In the genomic region with DNA sequence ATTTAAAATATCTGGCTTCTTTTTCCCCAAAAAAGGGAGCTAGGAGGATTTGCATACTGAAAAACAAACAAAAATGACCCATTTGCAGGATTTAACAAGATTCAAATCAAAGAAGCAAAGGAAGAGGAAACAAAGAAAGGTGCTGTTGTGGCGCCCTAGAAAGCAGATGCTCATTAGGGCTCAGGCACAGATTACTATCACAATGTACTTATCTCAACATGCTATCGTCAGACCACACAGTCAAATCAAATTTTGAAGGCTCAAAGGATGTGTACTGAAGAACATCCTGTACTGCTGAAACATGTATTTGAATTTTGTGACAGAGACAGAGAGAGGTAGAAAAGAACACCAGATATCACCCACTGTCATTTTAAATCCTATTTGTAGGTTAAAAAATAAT, we compare ENCODE assay signal across 14 cellular contexts. TPM values are rescaled to one million over a fixed set of nuclear protein-coding genes. Genes with fewer than 3 reads are reported as not detected.
DNase-seq lines count a peak whose midpoint lies in the region; ATAC-seq and TF ChIP-seq lines count a peak whose summit lies in the region.
"Had no signal": no experiment of that assay in that cellular context is flagged by ENCODE, and none has a peak within 500 bp of the region (broad histone marks: within the 10 kb centered on the region; RNA-seq: fewer than 3 reads in every experiment).

No MANE protein-coding gene starts in this region.

- intact Hi-C loops in spleen (cut with DNase I; ENCODE audit: low total_unique reads), result no loop called here

- H3K27ac ChIP-seq in Peyer's patch (peak overlapping the region; percentile 19 to 40 (median 30)), spleen (peak overlapping the region in 5 of 8 donors; percentile 50 to 78 (median 61)), foreskin keratinocyte (no peak overlapping the region)
- peak overlapping the region; percentile 50 for H3K27ac ChIP-seq in effector memory CD4-positive, alpha-beta T cell (ENCODE audit: insufficient read depth, low read length, poor library complexity, severe bottlenecking)
- H3K27ac ChIP-seq: psoas muscle had no signal

- TF ChIP-seq CTCF in Peyer's patch (IDR thresholded peaks at IDR 0.05) (no peak), spleen (IDR thresholded peaks at IDR 0.05 in 8 of 11, conservative IDR thresholded peaks at IDR 0.05 in 3 of 11) (no peak), foreskin keratinocyte (conservative IDR thresholded peaks at IDR 0.05) (no peak)

- H3K9me3 ChIP-seq in Peyer's patch (no peaks in the 10 kb centered on the region), spleen (no peaks in the 10 kb centered on the region)
- no peaks in the 10 kb centered on the region for H3K9me3 ChIP-seq in effector memory CD4-positive, alpha-beta T cell (ENCODE audit: control insufficient read depth, low read length)
- H3K9me3 ChIP-seq: psoas muscle had no signal

- CTCF ChIA-PET in activated CD8-positive, alpha-beta memory T cell treated with anti-CD3 and anti-CD28 coated beads, Interleukin-2, amount 10 ng/mL, durations not matched to agents 7 days and 5 days (lab: Charles Lee), result no interaction called here

- H3K27ac Mint-ChIP-seq in activated CD8-positive, alpha-beta memory T cell treated with anti-CD3 and anti-CD28 coated beads, Interleukin-2, amount 10 ng/mL, durations not matched to agents 7 days and 5 days, result peak overlapping the region; percentile 65
- H3K27ac Mint-ChIP-seq: activated B cell treated with CpG ODN at 0.5 μM for 24 hours had no signal

- no peak overlapping the region for H3K4me3 Mint-ChIP-seq in activated CD8-positive, alpha-beta memory T cell treated with anti-CD3 and anti-CD28 coated beads, Interleukin-2, amount 10 ng/mL, durations not matched to agents 7 days and 5 days
- H3K4me3 Mint-ChIP-seq: activated B cell treated with CpG ODN at 0.5 μM for 24 hours had no signal

- no peaks in the 10 kb centered on the region for H3K36me3 ChIP-seq in Peyer's patch
- no peaks in the 10 kb centered on the region for H3K36me3 ChIP-seq in effector memory CD4-positive, alpha-beta T cell (ENCODE audit: control insufficient read depth, insufficient read depth, low read length)
- no peaks in the 10 kb centered on the region for H3K36me3 ChIP-seq in spleen

- peak; percentile 50 for DNase-seq in activated CD8-positive, alpha-beta memory T cell treated with anti-CD3 and anti-CD28 coated beads, Interleukin-2, amount 10 ng/mL, durations not matched to agents 7 days and 5 days
- DNase-seq in activated CD8-positive, alpha-beta memory T cell treated with anti-CD3 and anti-CD28 coated beads, Interleukin-2, amount 50 U/mL, for 48 hours, result no peak
- DNase-seq in Peyer's patch, result peak in 1 of 3 donors; percentile 70
- DNase-seq in effector memory CD4-positive, alpha-beta T cell, result peak in 1 of 3 donors; percentile 27
- no peak for DNase-seq in spleen
- no peak for DNase-seq in medulla oblongata (ENCODE audit: extremely low spot score)
- DNase-seq in foreskin keratinocyte, result no peak
- DNase-seq: activated B cell treated with CpG ODN at 0.5 μM for 24 hours, anterior cingulate cortex, mammary epithelial cell, NCI-H1417 treated with DMSO at 0.1 percent for 48 hours, psoas muscle had no signal

- 37 to 39% (median 38%) methylated on average over 2 of the region's 2 CpGs for WGBS in spleen, 5 donors

- no peaks in the 10 kb centered on the region for H3K9me3 Mint-ChIP-seq in activated CD8-positive, alpha-beta memory T cell treated with anti-CD3 and anti-CD28 coated beads, Interleukin-2, amount 10 ng/mL, durations not matched to agents 7 days and 5 days (ENCODE audit: low read depth)
- H3K9me3 Mint-ChIP-seq: activated B cell treated with CpG ODN at 0.5 μM for 24 hours had no signal

- peak in 1 of 2 donors; percentile 25 for TF ChIP-seq POLR2A in Peyer's patch (IDR thresholded peaks at IDR 0.05)
- TF ChIP-seq POLR2A in spleen (IDR thresholded peaks at IDR 0.05), result no peak

- no peaks in the 10 kb centered on the region for H3K27me3 ChIP-seq in Peyer's patch
- H3K27me3 ChIP-seq in effector memory CD4-positive, alpha-beta T cell (replicated peaks; ENCODE audit: control insufficient read depth, insufficient read depth, low read length, poor library complexity, severe bottlenecking), result no peaks in the 10 kb centered on the region
- no peaks in the 10 kb centered on the region for H3K27me3 ChIP-seq in spleen (replicated peaks in 1 of 7)
- no peaks in the 10 kb centered on the region for H3K27me3 ChIP-seq in foreskin keratinocyte

- no peaks in the 10 kb centered on the region for H3K27me3 Mint-ChIP-seq in activated CD8-positive, alpha-beta memory T cell treated with anti-CD3 and anti-CD28 coated beads, Interleukin-2, amount 10 ng/mL, durations not matched to agents 7 days and 5 days

- no peaks in the 10 kb centered on the region for H3K4me1 ChIP-seq in Peyer's patch
- peaks cover 58% of the 10 kb centered on the region for H3K4me1 ChIP-seq in effector memory CD4-positive, alpha-beta T cell (ENCODE audit: control insufficient read depth, insufficient read depth, low read length, poor library complexity, severe bottlenecking)
- peaks cover 0 to 45% (median 23%) of the 10 kb centered on the region in 6 donors for H3K4me1 ChIP-seq in spleen
- no peaks in the 10 kb centered on the region for H3K4me1 ChIP-seq in foreskin keratinocyte

- H3K4me1 Mint-ChIP-seq in activated CD8-positive, alpha-beta memory T cell treated with anti-CD3 and anti-CD28 coated beads, Interleukin-2, amount 10 ng/mL, durations not matched to agents 7 days and 5 days, result peaks cover 42% of the 10 kb centered on the region
- H3K4me1 Mint-ChIP-seq: activated B cell treated with CpG ODN at 0.5 μM for 24 hours had no signal

- no peak overlapping the region for H3K4me3 ChIP-seq in Peyer's patch
- H3K4me3 ChIP-seq in effector memory CD4-positive, alpha-beta T cell (ENCODE audit: insufficient read depth, low read depth, low read length, poor library complexity, severe bottlenecking), result no peak overlapping the region
- H3K4me3 ChIP-seq in spleen, result no peak overlapping the region
- H3K4me3 ChIP-seq: psoas muscle had no signal

- H3K36me3 Mint-ChIP-seq in activated CD8-positive, alpha-beta memory T cell treated with anti-CD3 and anti-CD28 coated beads, Interleukin-2, amount 10 ng/mL, durations not matched to agents 7 days and 5 days, result peaks cover 3% of the 10 kb centered on the region

- peak; percentile 94 for ATAC-seq in activated CD8-positive, alpha-beta memory T cell treated with anti-CD3 and anti-CD28 coated beads, Interleukin-2, amount 10 ng/mL, durations not matched to agents 7 days and 5 days
- ATAC-seq in HG03439 (IDR thresholded peaks at IDR 0.05; ENCODE audit: unreplicated experiment) (no peak), foreskin keratinocyte (no peak)
- ATAC-seq: Panc1 had no signal

RNA-seq across cellular contexts. Expression of a gene that starts 10.9 kb away (rescaled TPM):
- total RNA-seq in activated CD8-positive, alpha-beta memory T cell treated with anti-CD3 and anti-CD28 coated beads, Interleukin-2, amount 10 ng/mL, durations not matched to agents 7 days and 5 days, result 10 to 100 TPM; 41.8 to 54.9 TPM
- 10 to 100 TPM; 10.5 to 41.3 (median 18.5) TPM for total RNA-seq in Peyer's patch
- 100 to 1,000 TPM in 6 of 7 donors, 10 to 100 TPM in 1; 86.2 to 151 (median 124) TPM for total RNA-seq in spleen
- 10 to 100 TPM; 18.8 to 33.3 (median 19.9) TPM for polyA plus RNA-seq in spleen
- total RNA-seq in foreskin keratinocyte, result 65.0 and 67.4 TPM in 2 replicates
- polyA plus RNA-seq in foreskin keratinocyte, result 18.6 and 20.6 TPM in 2 replicates
